23 cellular contexts compared by ENCODE assay signal in the genomic region with DNA sequence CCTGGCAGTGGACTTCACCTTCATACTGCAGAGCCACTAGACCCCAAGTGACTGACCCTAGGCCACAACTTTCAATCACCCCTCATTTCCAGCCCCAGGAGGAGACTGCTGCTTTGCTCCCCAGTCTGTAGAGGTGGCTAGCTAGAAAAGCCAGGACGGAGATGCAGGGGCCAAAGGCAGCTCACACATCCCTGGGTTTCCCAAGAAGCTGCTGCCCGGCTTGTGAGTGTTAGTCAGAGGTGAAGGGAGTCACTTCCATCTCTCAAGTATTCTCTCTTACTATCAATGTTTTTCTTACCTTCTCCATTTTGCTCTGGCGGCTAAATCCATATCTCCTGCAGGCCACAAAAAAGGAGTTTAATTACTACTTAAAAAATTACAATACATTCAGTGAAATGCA.
"Had no signal": no experiment of that assay in that cellular context is flagged by ENCODE, and none has a peak within 500 bp of the region (broad histone marks: within the 10 kb centered on the region; RNA-seq: fewer than 3 reads in every experiment).

No MANE protein-coding gene starts in this region.

- H3K4me3 Mint-ChIP-seq: activated CD8-positive, alpha-beta T cell treated with anti-CD3 and anti-CD28 coated beads for 36 hours; activated naive CD8-positive, alpha-beta T cell; activated T-cell treated with anti-CD3 and anti-CD28 coated beads, Interleukin-2, amount 50 U/mL, for 72 hours; immature natural killer cell; naive thymus-derived CD4-positive, alpha-beta T cell had no signal

- DNase-seq: activated CD4-positive, alpha-beta T cell treated with anti-CD3 and anti-CD28 coated beads, Interleukin-2, amount 50 U/mL, for 1 hour; activated CD4-positive, CD25-positive, alpha-beta regulatory T cell treated with anti-CD3 and anti-CD28 coated beads, Interleukin-2, amount 50 U/mL, for 72 hours; activated CD8-positive, alpha-beta T cell treated with anti-CD3 and anti-CD28 coated beads for 36 hours; activated naive CD4-positive, alpha-beta T cell; activated T-cell treated with anti-CD3 and anti-CD28 coated beads for 4 hours; activated T-cell treated with anti-CD3 and anti-CD28 coated beads, Interleukin-2, amount 50 U/mL, for 72 hours; anterior cingulate cortex; body of pancreas; cerebellar nuclear complex; head of caudate nucleus; hippocampal formation; immature natural killer cell; midbrain; naive thymus-derived CD4-positive, alpha-beta T cell; nucleus accumbens; psoas muscle; stimulated activated CD4-positive, alpha-beta T cell treated with anti-CD3 and anti-CD28 coated beads, Interleukin-15, amount 100 ng/mL, for 24 hours; stimulated activated CD4-positive, alpha-beta T cell treated with anti-CD3 and anti-CD28 coated beads, Interleukin-2, amount 100 ng/mL, for 24 hours; stimulated activated naive CD4-positive, alpha-beta T cell treated with Interleukin-2 at 50 U/mL for 16 hours; T-helper 1 cell; WERI-Rb-1 had no signal

- H3K27me3 Mint-ChIP-seq: activated CD8-positive, alpha-beta T cell treated with anti-CD3 and anti-CD28 coated beads for 36 hours; activated naive CD8-positive, alpha-beta T cell; naive thymus-derived CD4-positive, alpha-beta T cell had no signal

- ATAC-seq: activated CD8-positive, alpha-beta T cell treated with anti-CD3 and anti-CD28 coated beads for 36 hours; activated T-cell treated with anti-CD3 and anti-CD28 coated beads, Interleukin-2, amount 50 U/mL, for 72 hours; body of pancreas; gastroesophageal sphincter; naive thymus-derived CD4-positive, alpha-beta T cell; psoas muscle had no signal

- H3K27ac Mint-ChIP-seq: activated CD8-positive, alpha-beta T cell treated with anti-CD3 and anti-CD28 coated beads for 36 hours; activated naive CD8-positive, alpha-beta T cell; activated T-cell treated with anti-CD3 and anti-CD28 coated beads, Interleukin-2, amount 50 U/mL, for 72 hours had no signal

- H3K9me3 Mint-ChIP-seq: activated CD8-positive, alpha-beta T cell treated with anti-CD3 and anti-CD28 coated beads for 36 hours; activated T-cell treated with anti-CD3 and anti-CD28 coated beads, Interleukin-2, amount 50 U/mL, for 72 hours; immature natural killer cell; naive thymus-derived CD4-positive, alpha-beta T cell had no signal
